Comparison of ENCODE assay signal across 19 cellular contexts in genomic region chr1:218815076-218815475, GRCh38.
DNase-seq lines count a peak whose midpoint lies in the region; ATAC-seq, FAIRE-seq and TF ChIP-seq lines count a peak whose summit lies in the region.
"Had no signal": no experiment of that assay in that cellular context is flagged by ENCODE, and none has a peak within 500 bp of the region (broad histone marks: within the 10 kb centered on the region; RNA-seq: fewer than 3 reads in every experiment).

No MANE protein-coding gene starts in this region.

- H2AFZ ChIP-seq in Karpas-422 (ENCODE audit: low read length) (no peak overlapping the region), astrocyte (ENCODE audit: low read depth, low read length) (peak overlapping the region; percentile 41)
- H2AFZ ChIP-seq: GM23248 had no signal

- no peak overlapping the region for H3K27ac Mint-ChIP-seq in astrocyte (ENCODE audit: unreplicated experiment)
- H3K27ac Mint-ChIP-seq: CD4-positive, alpha-beta memory T cell had no signal

- H3K9me2 ChIP-seq in Karpas-422 (replicated peaks; ENCODE audit: insufficient read depth, low read length), result no peaks in the 10 kb centered on the region

- ATAC-seq in HG03565 (IDR thresholded peaks at IDR 0.05; ENCODE audit: unreplicated experiment) (no peak), GM18861 (IDR thresholded peaks at IDR 0.05; ENCODE audit: unreplicated experiment) (no peak)

- H3K4me2 ChIP-seq in Karpas-422 (ENCODE audit: low read depth, low read length, poor library complexity, severe bottlenecking), result no peak overlapping the region
- H3K4me2 ChIP-seq in astrocyte (ENCODE audit: low read length), result no peak overlapping the region

- H4K20me1 ChIP-seq in Karpas-422 (ENCODE audit: insufficient read depth, low read depth, low read length) (no peaks in the 10 kb centered on the region), astrocyte (ENCODE audit: insufficient read depth, low read length) (no peaks in the 10 kb centered on the region)

- FAIRE-seq in astrocyte (lab: Jason Lieb, UNC), result no peak
- FAIRE-seq: GM12891, GM18507, H1 had no signal

- H3K4me1 ChIP-seq in Karpas-422 (ENCODE audit: low read length) (no peaks in the 10 kb centered on the region), astrocyte (ENCODE audit: insufficient read depth, low read length) (no peaks in the 10 kb centered on the region)

- H3K4me3 ChIP-seq in Karpas-422 (ENCODE audit: low read length) (no peak overlapping the region), astrocyte (ENCODE audit: insufficient read depth, low read depth, low read length) (no peak overlapping the region)
- H3K4me3 ChIP-seq: GM23248 had no signal

- H3K4me3 Mint-ChIP-seq in astrocyte (ENCODE audit: unreplicated experiment), result no peak overlapping the region
- H3K4me3 Mint-ChIP-seq: CD4-positive, alpha-beta memory T cell had no signal

- no peaks in the 10 kb centered on the region for H3K79me2 ChIP-seq in Karpas-422 (ENCODE audit: low read length)
- no peaks in the 10 kb centered on the region for H3K79me2 ChIP-seq in astrocyte (ENCODE audit: insufficient read depth, low read length)

- H3K27me3 Mint-ChIP-seq in astrocyte (ENCODE audit: low read depth, unreplicated experiment), result no peaks in the 10 kb centered on the region
- H3K27me3 Mint-ChIP-seq: CD4-positive, alpha-beta memory T cell had no signal

- H3K9me3 ChIP-seq in Karpas-422 (ENCODE audit: low read length) (no peaks in the 10 kb centered on the region), astrocyte (ENCODE audit: insufficient read depth, low read depth, low read length) (no peaks in the 10 kb centered on the region)

- H3K27me3 ChIP-seq in Karpas-422 (ENCODE audit: low read length) (no peaks in the 10 kb centered on the region), astrocyte (ENCODE audit: insufficient read depth, low read length) (no peaks in the 10 kb centered on the region)

- H3K9ac ChIP-seq in Karpas-422 (ENCODE audit: low read length) (no peak overlapping the region), astrocyte (ENCODE audit: low read length) (no peak overlapping the region)
- H3K9ac ChIP-seq: GM23248 had no signal

- H3K9me3 Mint-ChIP-seq in astrocyte (ENCODE audit: unreplicated experiment), result no peaks in the 10 kb centered on the region

- DNase-seq in Karpas-422, result peak; percentile 24
- DNase-seq in astrocyte (ENCODE audit: low read depth), result no peak
- DNase-seq in left kidney (ENCODE audit: low read depth, low spot score), result peak; percentile 5
- DNase-seq in nucleus accumbens (lab: John Stamatoyannopoulos, UW), result no peak
- DNase-seq: C1 segment of cervical spinal cord; Calu3; CD4-positive, alpha-beta memory T cell; COR-L47; DMS53; DMS79 treated with DMSO at 0.1 percent for 48 hours; GF-D8; GM23248; H7; HCEC 1CT had no signal

- no peak overlapping the region for H3K27ac ChIP-seq in Karpas-422 (ENCODE audit: low read length)
- no peak overlapping the region for H3K27ac ChIP-seq in astrocyte (ENCODE audit: low read depth, low read length)
- H3K27ac ChIP-seq: GM23248 had no signal

- TF ChIP-seq CTCF in astrocyte (IDR thresholded peaks at IDR 0.05; ENCODE audit: insufficient read depth, low read depth, low read length), result no peak

- H3K4me1 Mint-ChIP-seq in astrocyte (ENCODE audit: low read depth, unreplicated experiment), result peaks cover 13% of the 10 kb centered on the region
- H3K4me1 Mint-ChIP-seq: CD4-positive, alpha-beta memory T cell had no signal

- H3K36me3 Mint-ChIP-seq in astrocyte (ENCODE audit: low read depth, unreplicated experiment), result no peaks in the 10 kb centered on the region
- H3K36me3 Mint-ChIP-seq: CD4-positive, alpha-beta memory T cell had no signal

- H3K36me3 ChIP-seq in Karpas-422 (ENCODE audit: insufficient read depth, low read length) (no peaks in the 10 kb centered on the region), astrocyte (ENCODE audit: insufficient read depth, low read length) (no peaks in the 10 kb centered on the region)

Comparison
In these comparisons a context has a peak if more than half of its experiments do, and no peak if none do; other contexts are left out.
1. DNase-seq: peak in Karpas-422 (single experiment) and left kidney (single experiment); none in astrocyte (single experiment) and nucleus accumbens (0 of 56).